In the genomic region with DNA sequence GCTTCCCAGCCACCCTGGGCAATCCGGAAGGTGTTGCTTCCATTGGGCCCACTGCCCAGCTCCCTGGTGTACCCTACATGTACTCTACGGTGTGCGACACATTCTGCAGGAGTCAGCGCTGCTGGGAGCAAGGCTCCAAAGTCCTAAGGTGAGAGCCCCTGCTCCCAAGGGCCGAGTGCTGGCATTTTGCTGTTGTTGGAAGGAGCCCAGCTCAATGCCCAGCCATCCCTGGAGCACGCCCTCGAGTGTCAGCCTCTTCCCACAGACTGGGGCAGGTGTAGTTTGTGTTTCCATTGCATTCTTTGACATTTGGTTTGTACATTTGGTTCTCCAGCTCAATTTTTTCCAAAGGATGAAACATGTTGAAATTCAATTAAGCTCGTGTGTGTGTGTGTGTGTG, we compare ENCODE assay signal across 2 cellular contexts.
TF ChIP-seq lines count a peak whose summit lies in the region.

No MANE protein-coding gene starts in this region.

TF ChIP-seq in liver, 16 proteins besides CTCF, POLR2A, EP300 and RAD21 (continued from another document):
- TF ChIP-seq, protein P1, sequence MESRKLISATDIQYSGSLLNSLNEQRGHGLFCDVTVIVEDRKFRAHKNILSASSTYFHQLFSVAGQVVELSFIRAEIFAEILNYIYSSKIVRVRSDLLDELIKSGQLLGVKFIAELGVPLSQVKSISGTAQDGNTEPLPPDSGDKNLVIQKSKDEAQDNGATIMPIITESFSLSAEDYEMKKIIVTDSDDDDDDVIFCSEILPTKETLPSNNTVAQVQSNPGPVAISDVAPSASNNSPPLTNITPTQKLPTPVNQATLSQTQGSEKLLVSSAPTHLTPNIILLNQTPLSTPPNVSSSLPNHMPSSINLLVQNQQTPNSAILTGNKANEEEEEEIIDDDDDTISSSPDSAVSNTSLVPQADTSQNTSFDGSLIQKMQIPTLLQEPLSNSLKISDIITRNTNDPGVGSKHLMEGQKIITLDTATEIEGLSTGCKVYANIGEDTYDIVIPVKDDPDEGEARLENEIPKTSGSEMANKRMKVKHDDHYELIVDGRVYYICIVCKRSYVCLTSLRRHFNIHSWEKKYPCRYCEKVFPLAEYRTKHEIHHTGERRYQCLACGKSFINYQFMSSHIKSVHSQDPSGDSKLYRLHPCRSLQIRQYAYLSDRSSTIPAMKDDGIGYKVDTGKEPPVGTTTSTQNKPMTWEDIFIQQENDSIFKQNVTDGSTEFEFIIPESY (IDR thresholded peaks at IDR 0.05) = peak; percentile 83
- peak; percentile 54 for TF ChIP-seq FOXA2 (IDR thresholded peaks at IDR 0.05)
- TF ChIP-seq EGR1 (IDR thresholded peaks at IDR 0.05; ENCODE audit: low read depth in 2 of 2) = peak; percentile 50 to 67
- TF ChIP-seq, protein P2, sequence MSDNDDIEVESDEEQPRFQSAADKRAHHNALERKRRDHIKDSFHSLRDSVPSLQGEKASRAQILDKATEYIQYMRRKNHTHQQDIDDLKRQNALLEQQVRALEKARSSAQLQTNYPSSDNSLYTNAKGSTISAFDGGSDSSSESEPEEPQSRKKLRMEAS (IDR thresholded peaks at IDR 0.05) = peak; percentile 74
- peak; percentile 91 to 94 for TF ChIP-seq HNF4A (conservative IDR thresholded peaks at IDR 0.05)
- TF ChIP-seq, protein P3, sequence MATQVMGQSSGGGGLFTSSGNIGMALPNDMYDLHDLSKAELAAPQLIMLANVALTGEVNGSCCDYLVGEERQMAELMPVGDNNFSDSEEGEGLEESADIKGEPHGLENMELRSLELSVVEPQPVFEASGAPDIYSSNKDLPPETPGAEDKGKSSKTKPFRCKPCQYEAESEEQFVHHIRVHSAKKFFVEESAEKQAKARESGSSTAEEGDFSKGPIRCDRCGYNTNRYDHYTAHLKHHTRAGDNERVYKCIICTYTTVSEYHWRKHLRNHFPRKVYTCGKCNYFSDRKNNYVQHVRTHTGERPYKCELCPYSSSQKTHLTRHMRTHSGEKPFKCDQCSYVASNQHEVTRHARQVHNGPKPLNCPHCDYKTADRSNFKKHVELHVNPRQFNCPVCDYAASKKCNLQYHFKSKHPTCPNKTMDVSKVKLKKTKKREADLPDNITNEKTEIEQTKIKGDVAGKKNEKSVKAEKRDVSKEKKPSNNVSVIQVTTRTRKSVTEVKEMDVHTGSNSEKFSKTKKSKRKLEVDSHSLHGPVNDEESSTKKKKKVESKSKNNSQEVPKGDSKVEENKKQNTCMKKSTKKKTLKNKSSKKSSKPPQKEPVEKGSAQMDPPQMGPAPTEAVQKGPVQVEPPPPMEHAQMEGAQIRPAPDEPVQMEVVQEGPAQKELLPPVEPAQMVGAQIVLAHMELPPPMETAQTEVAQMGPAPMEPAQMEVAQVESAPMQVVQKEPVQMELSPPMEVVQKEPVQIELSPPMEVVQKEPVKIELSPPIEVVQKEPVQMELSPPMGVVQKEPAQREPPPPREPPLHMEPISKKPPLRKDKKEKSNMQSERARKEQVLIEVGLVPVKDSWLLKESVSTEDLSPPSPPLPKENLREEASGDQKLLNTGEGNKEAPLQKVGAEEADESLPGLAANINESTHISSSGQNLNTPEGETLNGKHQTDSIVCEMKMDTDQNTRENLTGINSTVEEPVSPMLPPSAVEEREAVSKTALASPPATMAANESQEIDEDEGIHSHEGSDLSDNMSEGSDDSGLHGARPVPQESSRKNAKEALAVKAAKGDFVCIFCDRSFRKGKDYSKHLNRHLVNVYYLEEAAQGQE (IDR thresholded peaks at IDR 0.05) = peak; percentile 40
- TF ChIP-seq HNF4G (IDR thresholded peaks at IDR 0.05) = peak; percentile 84
- TF ChIP-seq, protein P4, sequence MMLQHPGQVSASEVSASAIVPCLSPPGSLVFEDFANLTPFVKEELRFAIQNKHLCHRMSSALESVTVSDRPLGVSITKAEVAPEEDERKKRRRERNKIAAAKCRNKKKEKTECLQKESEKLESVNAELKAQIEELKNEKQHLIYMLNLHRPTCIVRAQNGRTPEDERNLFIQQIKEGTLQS (IDR thresholded peaks at IDR 0.05) = peak; percentile 52
- peak; percentile 47 to 82 for TF ChIP-seq JUND (IDR thresholded peaks at IDR 0.05)
- peak; percentile 53 for TF ChIP-seq NR2F2 (IDR thresholded peaks at IDR 0.05)
- TF ChIP-seq TAF1 (conservative IDR thresholded peaks at IDR 0.05) = no peak
- TF ChIP-seq FOXA1 (IDR thresholded peaks at IDR 0.05) = no peak
TF ChIP-seq in liver: peak in this region for 14.

TF ChIP-seq in HepG2, 621 proteins besides CTCF, POLR2A, EP300 and RAD21 (continued from another document):
- TF ChIP-seq, protein P5, sequence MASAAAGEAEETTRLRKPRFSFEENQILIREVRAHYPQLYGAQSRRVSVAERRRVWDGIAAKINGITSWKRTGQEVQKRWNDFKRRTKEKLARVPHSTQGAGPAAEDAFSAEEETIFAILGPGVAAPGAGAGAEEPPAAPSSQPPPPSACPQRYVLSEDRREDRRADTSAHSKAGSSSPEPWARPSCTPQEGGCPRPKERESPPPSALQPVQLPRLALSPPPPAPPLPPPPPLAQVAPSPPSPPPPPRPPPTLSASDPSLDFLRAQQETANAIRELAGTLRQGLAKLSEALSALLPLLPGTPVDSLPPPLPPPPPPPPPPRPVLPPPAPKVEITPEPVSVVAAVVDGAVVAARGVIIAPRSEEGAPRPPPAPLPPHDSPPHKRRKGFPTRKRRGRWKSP (CRISPR knock-in tag; IDR thresholded peaks at IDR 0.05) = no peak
- TF ChIP-seq KDM5A (IDR thresholded peaks at IDR 0.05; ENCODE audit: borderline replicate concordance, low read length) (no peak), CBX5 (CRISPR knock-in tag; IDR thresholded peaks at IDR 0.05; ENCODE audit: borderline replicate concordance) (no peak), TP53 (CRISPR knock-in tag; conservative IDR thresholded peaks at IDR 0.05) (no peak), ZNF768 (CRISPR knock-in tag; IDR thresholded peaks at IDR 0.05) (no peak), ZNF160 (CRISPR knock-in tag; IDR thresholded peaks at IDR 0.05) (no peak)
